In the genomic region with DNA sequence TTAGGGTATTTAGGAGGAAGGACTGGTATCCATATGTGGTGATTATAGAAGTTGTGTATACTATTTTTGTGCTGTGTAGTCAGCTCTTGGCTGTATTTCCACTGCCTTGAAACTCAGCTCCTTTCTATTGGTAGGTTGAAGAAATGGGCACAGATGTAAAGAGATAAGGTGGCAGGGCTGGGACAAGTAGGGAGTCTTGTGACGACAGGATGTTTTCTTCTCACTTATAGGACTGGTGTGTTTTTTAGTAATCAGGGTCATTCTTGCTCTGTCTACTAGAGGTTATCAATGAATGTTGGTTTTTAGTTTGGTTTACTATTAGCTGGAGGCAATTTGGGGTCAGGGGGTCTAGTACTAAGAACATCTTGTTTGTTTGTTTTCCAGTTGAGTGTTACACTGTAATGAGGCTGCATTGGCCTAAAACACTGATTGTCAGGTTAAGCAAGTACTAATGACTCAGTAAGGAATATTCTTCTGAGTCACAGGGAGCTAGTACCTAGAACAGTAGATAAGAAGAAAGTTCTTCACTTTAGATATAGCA, we compare ENCODE assay signal across 11 cellular contexts. TPM values are rescaled to one million over a fixed set of nuclear protein-coding genes. Genes with fewer than 3 reads are reported as not detected.
DNase-seq lines count a peak whose midpoint lies in the region; ATAC-seq and TF ChIP-seq lines count a peak whose summit lies in the region.
"Had no signal": no experiment of that assay in that cellular context is flagged by ENCODE, and none has a peak within 500 bp of the region (broad histone marks: within the 10 kb centered on the region; RNA-seq: fewer than 3 reads in every experiment).

No MANE protein-coding gene starts in this region.

- H3K27me3 ChIP-seq in esophagus squamous epithelium (no peaks in the 10 kb centered on the region), gastrocnemius medialis (no peaks in the 10 kb centered on the region)

- WGBS in esophagus squamous epithelium, 2 donors: 41 to 61% methylated on average over 1 of the region's 1 CpG

- DNase-seq in HCEC 1CT: peak; percentile 54
- peak; percentile 54 for DNase-seq in RWPE1 (ENCODE audit: low spot score)
- DNase-seq in esophagus squamous epithelium (lab: John Stamatoyannopoulos, UW): no peak
- DNase-seq in gastrocnemius medialis: peak; percentile 24 to 30
- no peak for DNase-seq in NCI-H748 (lab: John Stamatoyannopoulos, UW; ENCODE audit: unreplicated experiment)
- DNase-seq in COR-L47 (lab: John Stamatoyannopoulos, UW): no peak
- no peak for DNase-seq in activated gamma-delta T cell treated with Interleukin-2 at 50 U/mL for 16 hours
- DNase-seq: activated naive CD4-positive, alpha-beta T cell treated with anti-CD3 and anti-CD28 coated beads, Interleukin-2, amount 10 ng/mL, durations not matched to agents 7 days and 5 days; DMS153; naive thymus-derived CD8-positive, alpha-beta T cell; NCI-H526 treated with DMSO at 0.1 percent for 48 hours had no signal

- H3K27ac ChIP-seq in RWPE1 (no peak overlapping the region), esophagus squamous epithelium (peak overlapping the region in 3 of 4 donors; percentile 62 to 81 (median 80)), gastrocnemius medialis (peak overlapping the region; percentile 80 to 89 (median 82))

- CTCF ChIA-PET in RWPE1 (lab: Yijun Ruan, JAX): no interaction called here

- H3K36me3 ChIP-seq in esophagus squamous epithelium (peaks cover 0 to 87% (median 0%) of the 10 kb centered on the region in 3 donors), gastrocnemius medialis (peaks cover 0 to 43% of the 10 kb centered on the region in 2 donors)

- H3K9me3 ChIP-seq in esophagus squamous epithelium: no peaks in the 10 kb centered on the region
- H3K9me3 ChIP-seq in gastrocnemius medialis: no peaks in the 10 kb centered on the region

- peaks cover 4 to 28% (median 6%) of the 10 kb centered on the region in 3 donors for H3K4me1 ChIP-seq in esophagus squamous epithelium
- peaks cover 34 to 37% of the 10 kb centered on the region in 2 donors for H3K4me1 ChIP-seq in gastrocnemius medialis

- intact Hi-C loops in esophagus squamous epithelium (cut with DNase I): no loop called here
- intact Hi-C loops in gastrocnemius medialis (cut with DNase I; ENCODE audit: low total_unique reads): no loop called here

- no peak for TF ChIP-seq POLR2A in esophagus squamous epithelium (IDR thresholded peaks at IDR 0.05)
- peak in 1 of 2 donors; percentile 22 for TF ChIP-seq POLR2A in gastrocnemius medialis (IDR thresholded peaks at IDR 0.05)

- TF ChIP-seq CTCF in RWPE1 (conservative IDR thresholded peaks at IDR 0.05; ENCODE audit: low read depth) (no peak), esophagus squamous epithelium (IDR thresholded peaks at IDR 0.05) (no peak), gastrocnemius medialis (IDR thresholded peaks at IDR 0.05 in 4 of 5, conservative IDR thresholded peaks at IDR 0.05 in 1 of 5) (no peak)

- H3K4me3 ChIP-seq in esophagus squamous epithelium: no peak overlapping the region
- H3K4me3 ChIP-seq in gastrocnemius medialis: no peak overlapping the region

- ATAC-seq in gastrocnemius medialis: peak; percentile 80 to 88
- ATAC-seq: naive thymus-derived CD8-positive, alpha-beta T cell had no signal

- in situ Hi-C loops in gastrocnemius medialis (cut with MboI; ENCODE audit: low sequenced_read_pairs in 4 of 4): loop anchor here in 1 of 4 donors (25.0 kb wide), 1 partner anchor 494 kb away; no protein-coding TSS in a partner anchor

- POLR2A ChIA-PET in RWPE1 (lab: Yijun Ruan, JAX; ENCODE audit: low non-redundant PET): no interaction called here

RNA-seq across cellular contexts. Expression of gene UBN2, which starts 11.8 kb away (rescaled TPM):
- 10 to 100 TPM in 1 of 4 donors, 1 to 10 TPM in 3; 5.3 to 12.8 (median 9.0) TPM for total RNA-seq in esophagus squamous epithelium
- total RNA-seq in gastrocnemius medialis: 10 to 100 TPM; 12.0 to 24.8 (median 17.2) TPM

Comparison
In these comparisons a context has a peak if more than half of its experiments do, and no peak if none do; other contexts are left out.
1. DNase-seq: peak in HCEC 1CT (single experiment), RWPE1 (single experiment) and gastrocnemius medialis (2 of 2); none in esophagus squamous epithelium (single experiment), NCI-H748 (single experiment), COR-L47 (single experiment) and activated gamma-delta T cell treated with Interleukin-2 at 50 U/mL for 16 hours (single experiment).